ENCODE assay signal across 6 cellular contexts in the genomic region with DNA sequence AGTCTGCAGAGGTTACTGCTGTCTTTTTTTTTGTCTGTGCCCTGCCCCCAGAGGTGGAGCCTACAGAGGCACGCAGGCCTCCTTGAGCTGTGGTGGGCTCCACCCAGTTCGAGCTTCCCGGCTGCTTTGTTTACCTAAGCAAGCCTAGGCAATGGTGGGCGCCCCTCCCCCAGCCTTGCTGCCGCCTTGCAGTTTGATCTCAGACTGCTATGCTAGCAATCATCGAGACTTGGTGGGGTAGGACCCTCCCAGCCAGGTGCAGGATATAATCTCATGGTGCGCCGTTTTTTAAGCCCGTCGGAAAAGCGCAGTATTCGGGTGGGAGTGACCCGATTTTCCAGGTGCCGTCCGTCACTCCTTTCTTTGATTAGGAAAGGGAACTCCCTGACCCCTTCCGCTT.
DNase-seq lines count a peak whose midpoint lies in the region; TF ChIP-seq lines count a peak whose summit lies in the region.
"Not testable (repeated sequence)": the region's sequence is repeated elsewhere in the genome, so short reads cannot be mapped to it uniquely, and the experiment has no call there.

No MANE protein-coding gene starts in this region.

- H2BK20ac ChIP-seq in H9 (ENCODE audit: low read depth, low read length, poor library complexity, severe bottlenecking): not testable (repeated sequence)

- not testable (repeated sequence) for TF ChIP-seq CTCF in H9 (conservative IDR thresholded peaks at IDR 0.05); colonic mucosa (IDR thresholded peaks at IDR 0.05); glutamatergic neuron (IDR thresholded peaks at IDR 0.05; ENCODE audit: partially characterized antibody, unreplicated experiment); stomach (IDR thresholded peaks at IDR 0.05)

- not testable (repeated sequence) for H2AK5ac ChIP-seq in H9 (ENCODE audit: insufficient read length, low read length)

- not testable (repeated sequence) for H3K4me3 ChIP-seq in colonic mucosa, stomach

- H3K79me1 ChIP-seq in H9 (ENCODE audit: insufficient read depth, low read depth, low read length, poor library complexity, severe bottlenecking): not testable (repeated sequence)

- not testable (repeated sequence) for TF ChIP-seq POLR2A in stomach (IDR thresholded peaks at IDR 0.05)

- H4K5ac ChIP-seq in H9 (ENCODE audit: insufficient read length, low read depth, low read length): not testable (repeated sequence)

- not testable (repeated sequence) for H3K4me1 ChIP-seq in H9 (ENCODE audit: insufficient read depth, low read length); colonic mucosa; stomach

- not testable (repeated sequence) for H2BK120ac ChIP-seq in H9 (ENCODE audit: low read depth, low read length, poor library complexity, severe bottlenecking)

- not testable (repeated sequence) for H3K27me3 ChIP-seq in H9 (ENCODE audit: insufficient read depth, low read length); colonic mucosa; stomach

- not testable (repeated sequence) for H3K4me1 Mint-ChIP-seq in H9; glutamatergic neuron (ENCODE audit: low read depth, unreplicated experiment)

- H3K9ac ChIP-seq in H9 (ENCODE audit: extremely low read depth, insufficient read length, low read length); colonic mucosa (ENCODE audit: low read depth in 2 of 2, low read length in 2 of 2): not testable (repeated sequence)

- H3K27ac ChIP-seq in H9 (ENCODE audit: insufficient read length, low read depth, low read length); colonic mucosa; stomach: not testable (repeated sequence)

- not testable (repeated sequence) for H3K36me3 Mint-ChIP-seq in H9 (ENCODE audit: insufficient read depth in 1 of 3, low read depth in 3 of 3); glutamatergic neuron (ENCODE audit: unreplicated experiment)

- not testable (repeated sequence) for TF ChIP-seq EP300 in stomach (IDR thresholded peaks at IDR 0.05)

- DNase-seq in H9: peak; percentile 17
- peak; percentile 4 for DNase-seq in colonic mucosa
- peak; percentile 1 for DNase-seq in glutamatergic neuron
- peak; percentile 5 for DNase-seq in mucosa of gallbladder (ENCODE audit: low spot score)
- DNase-seq in posterior vena cava (ENCODE audit: low spot score): peak; percentile 56
- peak; percentile 14 for DNase-seq in stomach

- not testable (repeated sequence) for H3T11ph ChIP-seq in H9 (ENCODE audit: low read length)

- H3K4me2 ChIP-seq in H9 (ENCODE audit: insufficient read depth, insufficient read length, low read length): not testable (repeated sequence)

- no CpG with 5 or more reads among the region's 16 CpGs for WGBS in H9 (ENCODE audit: extremely low coverage, insufficient read length, low lambda C conversion rate)
- WGBS in stomach, 5 donors: 49 to 85% (median 75%) methylated on average over 8 to 16 of the region's 16 CpGs

- not testable (repeated sequence) for H2BK15ac ChIP-seq in H9 (ENCODE audit: low read depth, low read length)

- not testable (repeated sequence) for H3K27me3 Mint-ChIP-seq in H9 (ENCODE audit: low read depth); glutamatergic neuron (ENCODE audit: unreplicated experiment)

- H3K4me3 Mint-ChIP-seq in H9: peak overlapping the region in 1 of 2 experiments; percentile 10; a peak in 1 of 5 replicates
- not testable (repeated sequence) for H3K4me3 Mint-ChIP-seq in glutamatergic neuron (ENCODE audit: unreplicated experiment)

- not testable (repeated sequence) for H3K4ac ChIP-seq in H9 (ENCODE audit: low read depth, low read length)

- H4K91ac ChIP-seq in H9 (ENCODE audit: insufficient read length, low read depth, low read length): not testable (repeated sequence)

- peaks cover 6 to 10% of the 10 kb centered on the region in 2 experiments; a peak in 4 of 5 replicates for H3K9me3 Mint-ChIP-seq in H9
- not testable (repeated sequence) for H3K9me3 Mint-ChIP-seq in glutamatergic neuron (ENCODE audit: unreplicated experiment)

- not testable (repeated sequence) for H2BK5ac ChIP-seq in H9 (ENCODE audit: insufficient read length, low read length)

- not testable (repeated sequence) for H3K14ac ChIP-seq in H9 (ENCODE audit: insufficient read depth, low read length)

- not testable (repeated sequence) for H3K9me3 ChIP-seq in H9 (ENCODE audit: control insufficient read depth, low read depth, low read length); colonic mucosa; stomach

- H2BK12ac ChIP-seq in H9 (ENCODE audit: insufficient read length, low read depth, low read length): not testable (repeated sequence)

- H3K56ac ChIP-seq in H9 (ENCODE audit: insufficient read length, low read depth, low read length): not testable (repeated sequence)

- H3K36me3 ChIP-seq in colonic mucosa, stomach: not testable (repeated sequence)

- not testable (repeated sequence) for H4K8ac ChIP-seq in H9 (replicated peaks; ENCODE audit: insufficient read length, low read depth, low read length)

- not testable (repeated sequence) for H3K23ac ChIP-seq in H9 (ENCODE audit: insufficient read length, low read depth, low read length)

- not testable (repeated sequence) for H3K79me2 ChIP-seq in H9 (ENCODE audit: insufficient read depth, low read length)

- not testable (repeated sequence) for H3K27ac Mint-ChIP-seq in H9; glutamatergic neuron (ENCODE audit: unreplicated experiment)

- H3K18ac ChIP-seq in H9 (ENCODE audit: insufficient read length, low read depth, low read length): not testable (repeated sequence)

- H4K20me1 ChIP-seq in H9 (ENCODE audit: control insufficient read depth, insufficient read depth, insufficient read length): not testable (repeated sequence)

- not testable (repeated sequence) for H3K23me2 ChIP-seq in H9 (ENCODE audit: insufficient read length, low read depth, low read length, poor library complexity, severe bottlenecking)

- intact Hi-C loops in colonic mucosa (cut with DNase I); stomach (cut with DNase I; ENCODE audit: low total_unique reads): not testable (repeated sequence)
- intact Hi-C loops in posterior vena cava (cut with DNase I): loop anchor here in 1 of 2 donors (10.0 kb wide), 1 partner anchor 1887 kb away; no protein-coding TSS in a partner anchor

- not testable (repeated sequence) for H2AFZ ChIP-seq in H9 (ENCODE audit: low read length)

Comparison
In these comparisons a context has a peak if more than half of its experiments do, and no peak if none do; other contexts are left out.
1. DNase-seq: peak in every context shown above with its lines; median percentile 56 in posterior vena cava; 17 in H9; 14 in stomach; 5 in mucosa of gallbladder; 4 in colonic mucosa; 1 in glutamatergic neuron.